In genomic region chr10:85908462-85908861, GRCh38 we compare ENCODE assay signal across 26 cellular contexts.
DNase-seq lines count a peak whose midpoint lies in the region; ATAC-seq, FAIRE-seq and TF ChIP-seq lines count a peak whose summit lies in the region.
"Had no signal": no experiment of that assay in that cellular context is flagged by ENCODE, and none has a peak within 500 bp of the region (broad histone marks: within the 10 kb centered on the region; RNA-seq: fewer than 3 reads in every experiment).

No MANE protein-coding gene starts in this region.

- 1% methylated on average over 3 of the region's 3 CpGs for WGBS in HepG2 (ENCODE audit: low lambda C conversion rate)
- WGBS in right lobe of liver (ENCODE audit: insufficient coverage, low coverage, low lambda C conversion rate, missing lambda C conversion rate): 69% methylated on average over 3 of the region's 3 CpGs
- 4% methylated on average over 3 of the region's 3 CpGs for WGBS in K562 (ENCODE audit: insufficient coverage, low coverage, missing lambda C conversion rate)
- 53% methylated on average over 3 of the region's 3 CpGs for WGBS in smooth muscle cell (ENCODE audit: low lambda C conversion rate)

- CTCF ChIA-PET in HepG2 (lab: Yijun Ruan, JAX; ENCODE audit: low intra/inter-chr PET ratio, low total read pairs) (no interaction called here), K562 (lab: Yijun Ruan, JAX; ENCODE audit: low intra/inter-chr PET ratio) (no interaction called here)

- H3K27me3 ChIP-seq in HepG2 (ENCODE audit: control insufficient read depth in 1 of 2, insufficient read depth in 2 of 2, low read length in 2 of 2) (no peaks in the 10 kb centered on the region), right lobe of liver (no peaks in the 10 kb centered on the region), K562 (ENCODE audit: control insufficient read depth in 2 of 2, insufficient read depth in 2 of 2, low read length in 2 of 2) (no peaks in the 10 kb centered on the region; a peak in 1 of 5 replicates), smooth muscle cell (ENCODE audit: low read depth) (no peaks in the 10 kb centered on the region)
- H3K27me3 ChIP-seq: BE2C, BLaER1 had no signal

- no peaks in the 10 kb centered on the region for H3K4me1 ChIP-seq in HepG2 (ENCODE audit: insufficient read depth, low read length)
- H3K4me1 ChIP-seq in right lobe of liver: no peaks in the 10 kb centered on the region
- no peaks in the 10 kb centered on the region for H3K4me1 ChIP-seq in K562 (replicated peaks in 1 of 2; ENCODE audit: control insufficient read depth in 2 of 2, insufficient read depth in 2 of 2, low read length in 2 of 2)
- no peaks in the 10 kb centered on the region for H3K4me1 ChIP-seq in smooth muscle cell (ENCODE audit: low read depth)
- H3K4me1 ChIP-seq: BE2C had no signal

- TF ChIP-seq RAD21 in HepG2 (CRISPR knock-in tag; IDR thresholded peaks at IDR 0.05) (no peak), K562 (CRISPR knock-in tag; conservative IDR thresholded peaks at IDR 0.05 in 1 of 2, IDR thresholded peaks at IDR 0.05 in 1 of 2) (no peak)

- no peak overlapping the region for H3K27ac ChIP-seq in HepG2 (ENCODE audit: extremely low read length, insufficient read depth, low read length)
- no peak overlapping the region for H3K27ac ChIP-seq in right lobe of liver
- H3K27ac ChIP-seq in K562 (ENCODE audit: extremely low read depth, low read depth, low read length): no peak overlapping the region
- H3K27ac ChIP-seq in smooth muscle cell (ENCODE audit: low read depth): peak overlapping the region; percentile 19
- H3K27ac ChIP-seq: 22Rv1, BLaER1 had no signal

- H3K4me3 ChIP-seq in HepG2 (replicated peaks in 1 of 3; ENCODE audit: insufficient read depth in 1 of 3, low read depth in 2 of 3, low read length in 3 of 3): no peak overlapping the region
- no peak overlapping the region for H3K4me3 ChIP-seq in right lobe of liver
- no peak overlapping the region for H3K4me3 ChIP-seq in K562
- H3K4me3 ChIP-seq in smooth muscle cell: no peak overlapping the region
- H3K4me3 ChIP-seq: BLaER1, GM12878 had no signal

- ATAC-seq in HepG2 (no peak), right lobe of liver (no peak), K562 (no peak)
- ATAC-seq: GM12878 had no signal

- no peaks in the 10 kb centered on the region for H4K20me1 ChIP-seq in HepG2 (ENCODE audit: insufficient read depth, low read length)
- no peaks in the 10 kb centered on the region for H4K20me1 ChIP-seq in K562 (replicated peaks; ENCODE audit: control insufficient read depth, insufficient read depth, low read length)
- no peaks in the 10 kb centered on the region for H4K20me1 ChIP-seq in smooth muscle cell (ENCODE audit: low read depth)
- H4K20me1 ChIP-seq: BLaER1 had no signal

- BruUV-seq in HepG2 (replicated peaks; lab: Mats Ljungman, UMichigan) (no TSS peak), K562 (replicated peaks; lab: Mats Ljungman, UMichigan) (no TSS peak)

- no peak for TF ChIP-seq POLR2A in HepG2 (IDR thresholded peaks at IDR 0.05; ENCODE audit: insufficient read depth in 1 of 2, low read depth in 2 of 2, low read length in 2 of 2)
- TF ChIP-seq POLR2A in right lobe of liver (IDR thresholded peaks at IDR 0.05): no peak
- no peak for TF ChIP-seq POLR2A in K562 (conservative IDR thresholded peaks at IDR 0.05)

- POLR2A ChIA-PET in HepG2 (lab: Yijun Ruan, JAX) (no interaction called here), K562 (lab: Yijun Ruan, JAX) (no interaction called here)

- no peak overlapping the region for H3K9ac ChIP-seq in HepG2 (ENCODE audit: insufficient read depth, low read depth, low read length)
- H3K9ac ChIP-seq in K562 (ENCODE audit: insufficient read depth in 1 of 2, low read depth in 2 of 2, low read length in 2 of 2): no peak overlapping the region
- H3K9ac ChIP-seq in smooth muscle cell (ENCODE audit: low read depth): no peak overlapping the region
- H3K9ac ChIP-seq: BLaER1 had no signal

- H3K79me2 ChIP-seq in HepG2 (ENCODE audit: insufficient read depth, low read length) (no peaks in the 10 kb centered on the region), K562 (ENCODE audit: control insufficient read depth, insufficient read depth, low read length) (no peaks in the 10 kb centered on the region), smooth muscle cell (ENCODE audit: low read depth) (no peaks in the 10 kb centered on the region)

- in situ Hi-C loops in HepG2 (cut with HindIII; ENCODE audit: extremely low pct_ligation_motif_present, low pct_unique_long_range_greater_than_20kb) (no loop called here), K562 (cut with MboI) (no loop called here)

- intact Hi-C loops in HepG2 (cut with micrococcal nuclease; ENCODE audit: unreplicated experiment) (no loop called here), right lobe of liver (cut with DNase I) (no loop called here), K562 (cut with micrococcal nuclease) (no loop called here)

- H3F3A ChIP-seq in smooth muscle cell (ENCODE audit: low read depth): no peaks in the 10 kb centered on the region

- no peaks in the 10 kb centered on the region for H3K9me1 ChIP-seq in K562 (ENCODE audit: control insufficient read depth, insufficient read depth, low read length)

- H3K9me3 ChIP-seq in HepG2 (ENCODE audit: low read length): no peaks in the 10 kb centered on the region
- no peaks in the 10 kb centered on the region for H3K9me3 ChIP-seq in right lobe of liver
- no peaks in the 10 kb centered on the region for H3K9me3 ChIP-seq in K562 (replicated peaks; ENCODE audit: control insufficient read depth, insufficient read depth, low read depth, low read length)
- no peaks in the 10 kb centered on the region for H3K9me3 ChIP-seq in smooth muscle cell (replicated peaks; ENCODE audit: low read depth)
- H3K9me3 ChIP-seq: BE2C, BLaER1 had no signal

- FAIRE-seq in HepG2 (lab: Jason Lieb, UNC): no peak
- FAIRE-seq in K562 (lab: Jason Lieb, UNC): no peak
- FAIRE-seq: G401.6, GM12892, GM18507, GM19239 had no signal

- DNase-seq in HepG2 (ENCODE audit: low spot score) (no peak), right lobe of liver (no peak), K562 (ENCODE audit: extremely low read depth in 1 of 4, low spot score in 3 of 4) (no peak), smooth muscle cell (lab: John Stamatoyannopoulos, UW; ENCODE audit: unreplicated experiment) (no peak), GM03348 (ENCODE audit: low spot score) (no peak), EL (no peak)
- DNase-seq: ACHN; BE2C; C1 segment of cervical spinal cord; CD4-positive, alpha-beta memory T cell; CD4-positive, CD25-positive, alpha-beta regulatory T cell; CD8-positive, alpha-beta memory T cell; COR-L47; DMS 273 treated with DMSO at 0.1 percent for 48 hours; DMS153; DMS53; DMS79; DND-41; GF-D8 had no signal

- H2AFZ ChIP-seq in HepG2 (ENCODE audit: low read length) (no peak overlapping the region), K562 (ENCODE audit: low read depth, low read length) (no peak overlapping the region), smooth muscle cell (ENCODE audit: low read depth) (peak overlapping the region; percentile 61)

- TF ChIP-seq CTCF in HepG2 (CRISPR knock-in tag; IDR thresholded peaks at IDR 0.05): no peak
- no peak for TF ChIP-seq CTCF in right lobe of liver (IDR thresholded peaks at IDR 0.05)
- no peak for TF ChIP-seq CTCF in K562 (IDR thresholded peaks at IDR 0.05 in 2 of 3, conservative IDR thresholded peaks at IDR 0.05 in 1 of 3; ENCODE audit: insufficient read depth in 2 of 3, low read depth in 1 of 3, low read length in 3 of 3)
- no peak for TF ChIP-seq CTCF in smooth muscle cell (IDR thresholded peaks at IDR 0.05; ENCODE audit: borderline replicate concordance, insufficient read depth, poor library complexity, severe bottlenecking)

- no peaks in the 10 kb centered on the region for H3K36me3 ChIP-seq in HepG2 (replicated peaks in 1 of 2; ENCODE audit: control insufficient read depth in 1 of 2, insufficient read depth in 2 of 2, low read length in 2 of 2)
- H3K36me3 ChIP-seq in right lobe of liver: no peaks in the 10 kb centered on the region
- H3K36me3 ChIP-seq in K562 (ENCODE audit: control insufficient read depth, insufficient read depth, low read length): no peaks in the 10 kb centered on the region
- no peaks in the 10 kb centered on the region for H3K36me3 ChIP-seq in smooth muscle cell (ENCODE audit: low read depth)
- H3K36me3 ChIP-seq: BE2C, BLaER1 had no signal

- no peak overlapping the region for H3K4me2 ChIP-seq in HepG2 (ENCODE audit: low read depth, low read length)
- H3K4me2 ChIP-seq in K562 (ENCODE audit: insufficient read depth, low read length): no peak overlapping the region
- H3K4me2 ChIP-seq in smooth muscle cell: peak overlapping the region; percentile 72
- H3K4me2 ChIP-seq: BLaER1 had no signal

- TF ChIP-seq EP300 in HepG2 (IDR thresholded peaks at IDR 0.05; ENCODE audit: low read depth in 2 of 2, low read length in 2 of 2) (no peak), HepG2 (CRISPR knock-in tag; IDR thresholded peaks at IDR 0.05; ENCODE audit: borderline replicate concordance) (no peak), K562 (IDR thresholded peaks at IDR 0.05; ENCODE audit: low read length) (no peak)

TF ChIP-seq in HepG2, 621 proteins besides CTCF, POLR2A, EP300 and RAD21 (continues in another document):
- peak; percentile 50 to 55 for TF ChIP-seq MAFK (conservative IDR thresholded peaks at IDR 0.05 in 1 of 2, IDR thresholded peaks at IDR 0.05 in 1 of 2; ENCODE audit: low read length in 2 of 2)

TF ChIP-seq in K562, 482 proteins besides CTCF, POLR2A, EP300 and RAD21:
- no peak for TF ChIP-seq RBM39 (optimal IDR thresholded peaks at IDR 0.05; ENCODE audit: low read depth, low read length)
- peak; percentile 46; the same call in 1 of the 2 replicates for TF ChIP-seq C11orf30 (IDR thresholded peaks at IDR 0.05; ENCODE audit: low read depth)
- TF ChIP-seq ETV5 (CRISPR knock-in tag; IDR thresholded peaks at IDR 0.05; ENCODE audit: low read depth): no peak
- TF ChIP-seq MAFG (tag; conservative IDR thresholded peaks at IDR 0.05): peak; percentile 33; the same call in 1 of the 2 replicates
- TF ChIP-seq USF2 (CRISPR knock-in tag; IDR thresholded peaks at IDR 0.05): no peak
- TF ChIP-seq ZNF316 (IDR thresholded peaks at IDR 0.05): peak; percentile 61
- TF ChIP-seq MAFF (IDR thresholded peaks at IDR 0.05; ENCODE audit: low read length): peak; percentile 23; the same call in 1 of the 2 replicates
- no peak for TF ChIP-seq ARID2 (IDR thresholded peaks at IDR 0.05)

Comparison
In these comparisons a context has a peak if more than half of its experiments do, and no peak if none do; other contexts are left out.
1. Of the 241 proteins assayed by ChIP-seq in both HepG2 and K562: peak only in HepG2: MAFK; only in K562: MAFG; in both: MAFF; in neither: 238.